ENCODE assay signal across 2 cellular contexts in genomic region chr20:22939181-22939580, GRCh38.
"Had no signal": no experiment of that assay in that cellular context is flagged by ENCODE, and none has a peak within 500 bp of the region (broad histone marks: within the 10 kb centered on the region; RNA-seq: fewer than 3 reads in every experiment).

No MANE protein-coding gene starts in this region.

- DNase-seq: GDM1, GF-D8 had no signal
